8 cellular contexts compared by ENCODE assay signal in the genomic region with DNA sequence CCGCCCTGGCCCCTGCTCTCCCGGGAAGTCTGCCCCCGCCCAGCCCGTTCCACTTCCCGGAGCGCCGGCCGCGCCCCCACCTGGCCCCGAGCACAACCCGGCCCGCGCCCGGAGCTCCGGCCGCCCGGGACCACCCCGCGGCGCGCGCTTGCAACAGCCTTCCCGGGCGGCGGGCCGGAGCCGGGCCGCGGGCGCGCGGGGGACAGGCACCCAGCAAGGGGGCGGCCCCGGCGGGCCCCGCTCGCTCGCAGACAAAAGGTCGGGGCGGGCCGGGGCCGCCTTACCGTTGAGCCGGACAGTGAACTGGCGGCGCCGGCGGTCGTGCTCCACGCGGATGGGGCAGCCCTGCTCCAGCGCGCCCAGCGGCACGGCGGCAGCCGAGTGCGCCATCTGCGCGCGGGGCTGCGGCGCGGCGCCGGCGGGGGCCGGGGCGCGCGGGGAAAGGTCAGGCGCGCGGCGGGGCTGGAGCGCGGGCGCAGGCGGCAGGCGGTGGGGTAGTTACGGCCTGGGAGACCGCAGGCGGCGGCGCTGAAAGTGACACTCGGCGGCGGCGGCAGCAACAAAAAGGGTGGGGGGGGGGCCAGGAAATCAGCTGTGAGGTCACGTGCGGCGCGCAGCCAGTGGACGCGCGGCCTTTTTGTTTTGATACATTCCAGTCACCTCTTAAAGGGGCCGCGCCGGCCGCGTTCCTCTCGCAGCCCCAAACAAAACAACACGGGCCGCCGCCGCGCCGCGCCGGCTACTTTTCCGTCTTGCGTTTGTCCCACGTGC. TPM values are rescaled to one million over a fixed set of nuclear protein-coding genes. Genes with fewer than 3 reads are reported as not detected.
DNase-seq lines count a peak whose midpoint lies in the region; ATAC-seq and TF ChIP-seq lines count a peak whose summit lies in the region.

A gene with protein sequence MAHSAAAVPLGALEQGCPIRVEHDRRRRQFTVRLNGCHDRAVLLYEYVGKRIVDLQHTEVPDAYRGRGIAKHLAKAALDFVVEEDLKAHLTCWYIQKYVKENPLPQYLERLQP (minus strand): TSS at position 536 of the 771 bp plus-strand sequence. CDS start 146 bp downstream, at position 390.

- ATAC-seq in CD4-positive, alpha-beta T cell (ENCODE audit: poor library complexity), result peak; percentile 80
- ATAC-seq in GM19463 (IDR thresholded peaks at IDR 0.05; ENCODE audit: unreplicated experiment), result peak; percentile 68
- ATAC-seq in activated T-helper 17 cell treated with anti-CD3 and anti-CD28 coated beads, Interleukin-2, amount 50 U/mL, for 72 hours (replicated peaks), result peak; percentile 91
- peak; percentile 88 to 89 for ATAC-seq in natural killer cell treated with Interleukin-12 subunit alpha and Interleukin-12 subunit beta and Interleukin-15 and Interleukin-18, amount 100 ng/mL, for 72 hours

- peak within 1 kb of the TSS; percentile 94 for H3K27ac Mint-ChIP-seq in CD4-positive, alpha-beta T cell
- H3K27ac Mint-ChIP-seq in activated T-helper 17 cell treated with anti-CD3 and anti-CD28 coated beads, Interleukin-2, amount 50 U/mL, for 72 hours, result peak within 1 kb of the TSS; percentile 42
- H3K27ac Mint-ChIP-seq in natural killer cell treated with Interleukin-12 subunit alpha and Interleukin-12 subunit beta and Interleukin-15 and Interleukin-18, amount 100 ng/mL, for 72 hours, result peak within 1 kb of the TSS in 1 of 2 donors; percentile 80

- peak within 1 kb of the TSS; percentile 59 for H3K4me3 ChIP-seq in fibroblast of pulmonary artery (replicated peaks; ENCODE audit: low read depth, low read length)

- intact Hi-C loops in CD4-positive, alpha-beta T cell (cut with DNase I, micrococcal nuclease), result loop anchor here (2.0 to 5.0 kb wide), 2 partner anchors 34 to 38 kb away; a partner anchor contains a TSS

- peak within 1 kb of the TSS; percentile 93 for H3K4me3 Mint-ChIP-seq in CD4-positive, alpha-beta T cell
- H3K4me3 Mint-ChIP-seq in activated T-helper 17 cell treated with anti-CD3 and anti-CD28 coated beads, Interleukin-2, amount 50 U/mL, for 72 hours, result peak within 1 kb of the TSS; percentile 82
- H3K4me3 Mint-ChIP-seq in natural killer cell treated with Interleukin-12 subunit alpha and Interleukin-12 subunit beta and Interleukin-15 and Interleukin-18, amount 100 ng/mL, for 72 hours, result peak within 1 kb of the TSS; percentile 87

- CTCF ChIA-PET in CD4-positive, alpha-beta T cell (lab: Charles Lee), result interaction anchor here (1.1 kb wide), 1 partner anchor 26 kb away, joined by 3 read pairs; no protein-coding TSS in a partner anchor

- no peaks in the 10 kb centered on the region for H3K36me3 Mint-ChIP-seq in CD4-positive, alpha-beta T cell (ENCODE audit: low read depth)
- H3K36me3 Mint-ChIP-seq in activated T-helper 17 cell treated with anti-CD3 and anti-CD28 coated beads, Interleukin-2, amount 50 U/mL, for 72 hours (ENCODE audit: low read depth), result no peaks in the 10 kb centered on the region
- no peaks in the 10 kb centered on the region for H3K36me3 Mint-ChIP-seq in natural killer cell treated with Interleukin-12 subunit alpha and Interleukin-12 subunit beta and Interleukin-15 and Interleukin-18, amount 100 ng/mL, for 72 hours

- peaks cover 42% of the 10 kb centered on the region for H3K4me1 Mint-ChIP-seq in CD4-positive, alpha-beta T cell (ENCODE audit: low read depth)
- no peaks in the 10 kb centered on the region for H3K4me1 Mint-ChIP-seq in activated T-helper 17 cell treated with anti-CD3 and anti-CD28 coated beads, Interleukin-2, amount 50 U/mL, for 72 hours
- H3K4me1 Mint-ChIP-seq in natural killer cell treated with Interleukin-12 subunit alpha and Interleukin-12 subunit beta and Interleukin-15 and Interleukin-18, amount 100 ng/mL, for 72 hours (ENCODE audit: low read depth in 2 of 2), result peaks cover 10 to 15% of the 10 kb centered on the region in 2 donors

- TF ChIP-seq CTCF in CD4-positive, alpha-beta T cell (IDR thresholded peaks at IDR 0.05), result no peak
- no peak for TF ChIP-seq CTCF in fibroblast of pulmonary artery (IDR thresholded peaks at IDR 0.05; ENCODE audit: low read length, missing control alignments)

- no peaks in the 10 kb centered on the region for H3K9me3 ChIP-seq in CD4-positive, alpha-beta T cell (ENCODE audit: control insufficient read depth, low read length)

- H3K27ac ChIP-seq in CD4-positive, alpha-beta T cell (ENCODE audit: low read depth, low read length), result peak within 1 kb of the TSS; percentile 58

- no peaks in the 10 kb centered on the region for H3K27me3 Mint-ChIP-seq in CD4-positive, alpha-beta T cell
- no peaks in the 10 kb centered on the region for H3K27me3 Mint-ChIP-seq in activated T-helper 17 cell treated with anti-CD3 and anti-CD28 coated beads, Interleukin-2, amount 50 U/mL, for 72 hours
- no peaks in the 10 kb centered on the region for H3K27me3 Mint-ChIP-seq in natural killer cell treated with Interleukin-12 subunit alpha and Interleukin-12 subunit beta and Interleukin-15 and Interleukin-18, amount 100 ng/mL, for 72 hours

- no peaks in the 10 kb centered on the region for H3K9me3 Mint-ChIP-seq in CD4-positive, alpha-beta T cell
- no peaks in the 10 kb centered on the region for H3K9me3 Mint-ChIP-seq in activated T-helper 17 cell treated with anti-CD3 and anti-CD28 coated beads, Interleukin-2, amount 50 U/mL, for 72 hours
- H3K9me3 Mint-ChIP-seq in natural killer cell treated with Interleukin-12 subunit alpha and Interleukin-12 subunit beta and Interleukin-15 and Interleukin-18, amount 100 ng/mL, for 72 hours, result no peaks in the 10 kb centered on the region

- POLR2A ChIA-PET in CD4-positive, alpha-beta T cell (lab: Charles Lee), result interaction anchor here (0.8 to 2.8 kb wide), 10 partner anchors 15 to 210 kb away, joined by 3 to 15 read pairs (median 4); a partner anchor contains a TSS

- DNase-seq in CD4-positive, alpha-beta T cell, result peak; percentile 64 to 78 (median 74)
- DNase-seq in HT1080 (ENCODE audit: low read depth), result peak; percentile 76
- peak; percentile 83 for DNase-seq in RPMI8226
- DNase-seq in fibroblast of pulmonary artery (ENCODE audit: low read depth), result peak; percentile 86
- peak; percentile 85 for DNase-seq in natural killer cell treated with Interleukin-12 subunit alpha and Interleukin-12 subunit beta and Interleukin-15 and Interleukin-18, amount 100 ng/mL, for 72 hours (ENCODE audit: low spot score)
- DNase-seq in stimulated activated naive CD4-positive, alpha-beta T cell (lab: John Stamatoyannopoulos, UW), result peak; percentile 74 to 84 (median 80)

- H3K27me3 ChIP-seq in CD4-positive, alpha-beta T cell (ENCODE audit: control insufficient read depth, insufficient read depth, low read length), result no peaks in the 10 kb centered on the region

RNA-seq across cellular contexts. Expression of the gene that starts here (rescaled TPM):
- total RNA-seq in CD4-positive, alpha-beta T cell, result 1 to 10 TPM; 5.9 to 6.1 TPM
- total RNA-seq in HT1080 (2014; rRNA removed; shearing (Covaris generic)), result 0.47 and 0.88 TPM in 2 replicates
- 2.5 and 3.5 TPM in 2 replicates for polyA plus RNA-seq in HT1080 (2015; cell fraction: cytosol; rRNA removed)
- 2.9 and 3.1 TPM in 2 replicates for polyA plus RNA-seq in HT1080 (2015; cell fraction: nucleus; rRNA removed)
- 1 to 10 TPM; 1.8 to 2.3 TPM for total RNA-seq in activated T-helper 17 cell treated with anti-CD3 and anti-CD28 coated beads, Interleukin-2, amount 50 U/mL, for 72 hours
- 1 to 10 TPM; 1.9 to 3.0 TPM for total RNA-seq in natural killer cell treated with Interleukin-12 subunit alpha and Interleukin-12 subunit beta and Interleukin-15 and Interleukin-18, amount 100 ng/mL, for 72 hours

Comparison
In these comparisons a context has a peak if more than half of its experiments do, and no peak if none do; other contexts are left out.
1. Peak in every context shown above with its lines: DNase-seq, ATAC-seq, H3K4me3 ChIP-seq and H3K27ac ChIP-seq.